In genomic region chr20:41654292-41654691, GRCh38 we compare ENCODE assay signal across 16 cellular contexts. TPM values are rescaled to one million over a fixed set of nuclear protein-coding genes. Genes with fewer than 3 reads are reported as not detected.
A peak's percentile ranks its signal among the peaks of the same experiment; 100 is the strongest.
DNase-seq lines count a peak whose midpoint lies in the region; ATAC-seq and TF ChIP-seq lines count a peak whose summit lies in the region.
"Had no signal": no experiment of that assay in that cellular context is flagged by ENCODE, and none has a peak within 500 bp of the region (broad histone marks: within the 10 kb centered on the region; RNA-seq: fewer than 3 reads in every experiment).

No MANE protein-coding gene starts in this region.

- no peak overlapping the region for H3K27ac ChIP-seq in esophagus muscularis mucosa (replicated peaks in 1 of 4)
- H3K27ac ChIP-seq: cardiac muscle cell, testis had no signal

- H3K9me3 ChIP-seq in esophagus muscularis mucosa, result no peaks in the 10 kb centered on the region
- H3K9me3 ChIP-seq: testis had no signal

- H3K36me3 ChIP-seq in esophagus muscularis mucosa, result no peaks in the 10 kb centered on the region
- H3K36me3 ChIP-seq: cardiac muscle cell had no signal

- no peaks in the 10 kb centered on the region for H3K27me3 ChIP-seq in esophagus muscularis mucosa
- H3K27me3 ChIP-seq: cardiac muscle cell, testis had no signal

- no peak for TF ChIP-seq POLR2A in esophagus muscularis mucosa (IDR thresholded peaks at IDR 0.05; ENCODE audit: low read depth)

- H3K4me1 ChIP-seq in esophagus muscularis mucosa, result no peaks in the 10 kb centered on the region
- H3K4me1 ChIP-seq: testis had no signal

- H3K4me3 ChIP-seq in esophagus muscularis mucosa, result no peak overlapping the region
- H3K4me3 ChIP-seq: cardiac muscle cell, testis had no signal

- WGBS in esophagus muscularis mucosa, result 81% methylated on average over 3 of the region's 3 CpGs

- intact Hi-C loops in esophagus muscularis mucosa (cut with DNase I), result no loop called here
- intact Hi-C loops in posterior vena cava (cut with DNase I), result no loop called here

- DNase-seq in DMS53 treated with DMSO at 0.1 percent for 48 hours (lab: John Stamatoyannopoulos, UW; ENCODE audit: unreplicated experiment) (peak; percentile 88), NCI-H146 treated with DMSO at 0.1 percent for 48 hours (lab: John Stamatoyannopoulos, UW; ENCODE audit: unreplicated experiment) (peak; percentile 91), NCI-H526 (lab: John Stamatoyannopoulos, UW) (peak; percentile 96 to 97), left kidney (ENCODE audit: low read depth, low spot score) (peak; percentile 18), medulla oblongata (ENCODE audit: extremely low spot score) (no peak), esophagus muscularis mucosa (ENCODE audit: extremely low spot score) (no peak), posterior vena cava (ENCODE audit: low spot score) (no peak)
- DNase-seq: activated CD4-positive, alpha-beta T cell treated with anti-CD3 and anti-CD28 coated beads, Interleukin-2, amount 50 U/mL, for 1 hour; activated naive CD8-positive, alpha-beta T cell treated with anti-CD3 and anti-CD28 coated beads, Interleukin-2, amount 10 ng/mL, durations not matched to agents 7 days and 5 days; left ventricle myocardium superior; naive B cell; T-helper 9 cell; testis had no signal

- no peak for TF ChIP-seq EP300 in esophagus muscularis mucosa (IDR thresholded peaks at IDR 0.05)

- TF ChIP-seq CTCF in esophagus muscularis mucosa (IDR thresholded peaks at IDR 0.05), result no peak

- no peak for ATAC-seq in HG03095 (IDR thresholded peaks at IDR 0.05; ENCODE audit: unreplicated experiment)
- ATAC-seq: left ventricle myocardium superior, Right ventricle myocardium inferior had no signal

RNA-seq across cellular contexts. Expression of gene CHD6, which starts 36.1 kb away (rescaled TPM):
- total RNA-seq in esophagus muscularis mucosa (10 to 100 TPM; 32.5 to 37.7 (median 35.0) TPM), posterior vena cava (10 to 100 TPM; 51.1 to 56.2 TPM)

Comparison
In these comparisons a context has a peak if more than half of its experiments do, and no peak if none do; other contexts are left out.
1. DNase-seq: peak in DMS53 treated with DMSO at 0.1 percent for 48 hours (single experiment), NCI-H146 treated with DMSO at 0.1 percent for 48 hours (single experiment), NCI-H526 (2 of 2) and left kidney (single experiment); none in medulla oblongata (single experiment), esophagus muscularis mucosa (single experiment) and posterior vena cava (single experiment).